Comparison of ENCODE assay signal across 31 cellular contexts in genomic region chr18:37937287-37937686, GRCh38.
"Had no signal": no experiment of that assay in that cellular context is flagged by ENCODE, and none has a peak within 500 bp of the region (broad histone marks: within the 10 kb centered on the region; RNA-seq: fewer than 3 reads in every experiment).

No MANE protein-coding gene starts in this region.

- H3K4me1 ChIP-seq: gastrocnemius medialis, heart right ventricle had no signal

- H3K9me3 ChIP-seq: gastrocnemius medialis had no signal

- H3K27ac ChIP-seq: brain microvascular endothelial cell, epithelial cell of prostate, gastrocnemius medialis, heart right ventricle, VCaP had no signal

- DNase-seq: activated CD4-positive, alpha-beta memory T cell treated with anti-CD3 and anti-CD28 coated beads, Interleukin-2, amount 10 ng/mL, durations not matched to agents 7 days and 5 days; activated CD4-positive, alpha-beta T cell treated with anti-CD3 and anti-CD28 coated beads for 1 hour; activated CD4-positive, alpha-beta T cell treated with anti-CD3 and anti-CD28 coated beads for 4 hours; activated CD4-positive, alpha-beta T cell treated with anti-CD3 and anti-CD28 coated beads, Interleukin-2, amount 10 ng/mL, durations not matched to agents 7 days and 5 days; activated CD4-positive, alpha-beta T cell treated with anti-CD3 and anti-CD28 coated beads, Interleukin-2, amount 50 U/mL, for 4 hours; activated CD8-positive, alpha-beta memory T cell treated with anti-CD3 and anti-CD28 coated beads for 24 hours; activated effector memory CD4-positive, alpha-beta T cell treated with Interleukin-2 at 50 U/mL for 16 hours; activated gamma-delta T cell treated with Interleukin-2 at 50 U/mL for 16 hours; activated naive CD4-positive, alpha-beta T cell treated with anti-CD3 and anti-CD28 coated beads, Interleukin-2, amount 50 U/mL, for 16 hours; activated naive CD4-positive, alpha-beta T cell treated with Interleukin-2 at 50 U/mL for 16 hours; activated T-cell treated with anti-CD3 and anti-CD28 coated beads, Interleukin-2, amount 50 U/mL, for 4 hours; amniotic stem cell; anterior cingulate cortex; brain microvascular endothelial cell; caudate nucleus; cortex of kidney; dermis blood vessel endothelial cell; effector CD4-positive, alpha-beta T cell; effector memory CD8-positive, alpha-beta T cell; foreskin fibroblast; gastrocnemius medialis; heart right ventricle; T-helper 2 cell had no signal

- ATAC-seq: activated T-cell treated with anti-CD3 and anti-CD28 coated beads, Interleukin-2, amount 50 U/mL, for 4 hours; activated T-helper 17 cell treated with anti-CD3 and anti-CD28 coated beads, Interleukin-2, amount 50 U/mL, for 72 hours; effector memory CD8-positive, alpha-beta T cell; gastrocnemius medialis; heart right ventricle; WTC11 had no signal

- H3K27me3 ChIP-seq: brain microvascular endothelial cell, gastrocnemius medialis, heart right ventricle had no signal

- H3K27ac Mint-ChIP-seq: activated CD4-positive, alpha-beta memory T cell treated with anti-CD3 and anti-CD28 coated beads, Interleukin-2, amount 10 ng/mL, durations not matched to agents 7 days and 5 days; activated CD4-positive, alpha-beta T cell treated with anti-CD3 and anti-CD28 coated beads, Interleukin-2, amount 10 ng/mL, durations not matched to agents 7 days and 5 days; activated naive CD8-positive, alpha-beta T cell; activated T-helper 17 cell treated with anti-CD3 and anti-CD28 coated beads, Interleukin-2, amount 50 U/mL, for 72 hours; effector memory CD8-positive, alpha-beta T cell; WTC11 had no signal

- FAIRE-seq: astrocyte, colon, TTC549 had no signal

- H3K36me3 ChIP-seq: brain microvascular endothelial cell, gastrocnemius medialis, heart right ventricle had no signal

- H3K4me3 ChIP-seq: gastrocnemius medialis, heart right ventricle had no signal

- H3K4me3 Mint-ChIP-seq: activated CD4-positive, alpha-beta memory T cell treated with anti-CD3 and anti-CD28 coated beads, Interleukin-2, amount 10 ng/mL, durations not matched to agents 7 days and 5 days; activated CD4-positive, alpha-beta T cell treated with anti-CD3 and anti-CD28 coated beads, Interleukin-2, amount 10 ng/mL, durations not matched to agents 7 days and 5 days; activated naive CD8-positive, alpha-beta T cell; activated T-cell treated with anti-CD3 and anti-CD28 coated beads, Interleukin-2, amount 50 U/mL, for 4 hours; activated T-helper 17 cell treated with anti-CD3 and anti-CD28 coated beads, Interleukin-2, amount 50 U/mL, for 72 hours; effector memory CD8-positive, alpha-beta T cell; WTC11 had no signal

- H3K27me3 Mint-ChIP-seq: activated CD4-positive, alpha-beta memory T cell treated with anti-CD3 and anti-CD28 coated beads, Interleukin-2, amount 10 ng/mL, durations not matched to agents 7 days and 5 days; activated CD4-positive, alpha-beta T cell treated with anti-CD3 and anti-CD28 coated beads, Interleukin-2, amount 10 ng/mL, durations not matched to agents 7 days and 5 days; activated naive CD8-positive, alpha-beta T cell; activated T-helper 17 cell treated with anti-CD3 and anti-CD28 coated beads, Interleukin-2, amount 50 U/mL, for 72 hours; effector memory CD8-positive, alpha-beta T cell had no signal

- H3K4me1 Mint-ChIP-seq: activated CD4-positive, alpha-beta memory T cell treated with anti-CD3 and anti-CD28 coated beads, Interleukin-2, amount 10 ng/mL, durations not matched to agents 7 days and 5 days; activated CD4-positive, alpha-beta T cell treated with anti-CD3 and anti-CD28 coated beads, Interleukin-2, amount 10 ng/mL, durations not matched to agents 7 days and 5 days; activated T-helper 17 cell treated with anti-CD3 and anti-CD28 coated beads, Interleukin-2, amount 50 U/mL, for 72 hours; WTC11 had no signal

- H3K36me3 Mint-ChIP-seq: activated naive CD8-positive, alpha-beta T cell had no signal
